18 cellular contexts compared by ENCODE assay signal in the genomic region with DNA sequence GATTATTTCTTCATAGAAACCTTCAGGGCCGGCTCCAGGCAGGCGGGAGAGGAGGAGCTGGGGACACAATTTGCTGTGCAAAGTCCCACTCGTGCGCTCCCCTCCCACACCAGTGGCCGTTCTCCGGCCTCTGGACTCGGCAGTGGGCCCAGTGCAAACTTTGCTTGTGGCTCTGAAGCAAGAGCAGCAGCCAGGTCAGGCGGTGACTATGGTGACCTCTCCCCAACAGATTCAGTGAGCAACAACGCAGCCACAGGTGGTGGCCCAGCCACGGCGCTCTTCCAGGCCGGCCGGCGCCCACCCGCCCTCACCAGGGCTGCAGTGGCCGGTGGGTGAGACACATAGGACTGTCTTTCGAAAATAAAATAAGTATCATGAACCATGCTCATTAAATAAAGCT. TPM values are rescaled to one million over a fixed set of nuclear protein-coding genes. Genes with fewer than 3 reads are reported as not detected.
DNase-seq lines count a peak whose midpoint lies in the region; ATAC-seq and TF ChIP-seq lines count a peak whose summit lies in the region.
"Had no signal": no experiment of that assay in that cellular context is flagged by ENCODE, and none has a peak within 500 bp of the region (broad histone marks: within the 10 kb centered on the region; RNA-seq: fewer than 3 reads in every experiment).

No MANE protein-coding gene starts in this region.

- peak overlapping the region in 3 of 4 donors; percentile 72 to 89 (median 83) for H3K27ac ChIP-seq in body of pancreas
- peak overlapping the region; percentile 74 to 82 for H3K27ac ChIP-seq in right atrium auricular region
- H3K27ac ChIP-seq: coronary artery, ovary had no signal

- no peaks in the 10 kb centered on the region for H3K27me3 ChIP-seq in body of pancreas
- H3K27me3 ChIP-seq in right atrium auricular region = no peaks in the 10 kb centered on the region
- no peaks in the 10 kb centered on the region for H3K27me3 ChIP-seq in MG63
- H3K27me3 ChIP-seq: ovary had no signal

- BruUV-seq in Calu3 (replicated peaks; lab: Mats Ljungman, UMichigan) = no TSS peak

- H3K4me1 ChIP-seq in body of pancreas (peaks cover 95% of the 10 kb centered on the region), right atrium auricular region (peaks cover 0 to 81% of the 10 kb centered on the region in 2 donors)

- TF ChIP-seq CTCF in Calu3 (IDR thresholded peaks at IDR 0.05; ENCODE audit: unreplicated experiment) = no peak
- TF ChIP-seq CTCF in body of pancreas (IDR thresholded peaks at IDR 0.05) = no peak
- no peak for TF ChIP-seq CTCF in right atrium auricular region (IDR thresholded peaks at IDR 0.05)

- H3K36me3 ChIP-seq in body of pancreas (replicated peaks in 1 of 2; ENCODE audit: insufficient read depth in 1 of 2, low read depth in 2 of 2) (no peaks in the 10 kb centered on the region), right atrium auricular region (peaks cover 36% of the 10 kb centered on the region), MG63 (peaks cover 45% of the 10 kb centered on the region)
- H3K36me3 ChIP-seq: ovary had no signal

- intact Hi-C loops in Calu3 (cut with micrococcal nuclease; ENCODE audit: unreplicated experiment) (no loop called here), body of pancreas (cut with DNase I) (no loop called here), posterior vena cava (cut with DNase I) (no loop called here)

- CTCF ChIA-PET in Calu3 (lab: Charles Lee) = no interaction called here

- DNase-seq in Calu3 (no peak), body of pancreas (peak; percentile 54 to 73 (median 66)), right atrium auricular region (ENCODE audit: low spot score) (no peak), posterior vena cava (ENCODE audit: low spot score) (peak; percentile 49), SK-N-DZ (ENCODE audit: low spot score) (no peak), NAMALWA (ENCODE audit: low spot score) (no peak), MG63 (no peak)
- DNase-seq in activated effector memory CD4-positive, alpha-beta T cell treated with Interleukin-2 at 50 U/mL for 16 hours = no peak
- DNase-seq: activated B cell treated with CpG ODN at 0.5 μM for 24 hours; H9; immature natural killer cell; MM.1S; NCI-H1930; stimulated activated CD4-positive, alpha-beta T cell treated with anti-CD3 and anti-CD28 coated beads, Interleukin-12 subunit alpha, Interleukin-12 subunit beta, amount 100 ng/mL, for 4 hours had no signal

- H3K9me3 Mint-ChIP-seq in Calu3 (ENCODE audit: low read depth, unreplicated experiment) = no peaks in the 10 kb centered on the region
- H3K9me3 Mint-ChIP-seq: activated B cell treated with CpG ODN at 0.5 μM for 24 hours; H9; immature natural killer cell; mesothelial cell of epicardium; stimulated activated naive CD8-positive, alpha-beta T cell treated with anti-CD3 and anti-CD28 coated beads, Interleukin-15, Interleukin-2, amounts not matched to agents 100 ng/mL and 50 ng/mL, for 24 hours had no signal

- TF ChIP-seq POLR2A in body of pancreas (IDR thresholded peaks at IDR 0.05) = no peak

- no peaks in the 10 kb centered on the region for H3K9me3 ChIP-seq in body of pancreas
- no peaks in the 10 kb centered on the region for H3K9me3 ChIP-seq in right atrium auricular region
- H3K9me3 ChIP-seq in MG63 = no peaks in the 10 kb centered on the region
- H3K9me3 ChIP-seq: ovary had no signal

- peaks cover 98% of the 10 kb centered on the region for H3K36me3 Mint-ChIP-seq in Calu3 (ENCODE audit: insufficient read depth, unreplicated experiment)

- H3K4me3 ChIP-seq in body of pancreas (no peak overlapping the region), right atrium auricular region (no peak overlapping the region), MG63 (no peak overlapping the region)
- H3K4me3 ChIP-seq: coronary artery, ovary had no signal

- peak overlapping the region; percentile 33 for H3K4me3 Mint-ChIP-seq in Calu3 (ENCODE audit: low read depth, unreplicated experiment)
- H3K4me3 Mint-ChIP-seq: activated B cell treated with CpG ODN at 0.5 μM for 24 hours; immature natural killer cell; mesothelial cell of epicardium; stimulated activated naive CD8-positive, alpha-beta T cell treated with anti-CD3 and anti-CD28 coated beads, Interleukin-15, Interleukin-2, amounts not matched to agents 100 ng/mL and 50 ng/mL, for 24 hours had no signal

- H3K27ac Mint-ChIP-seq in Calu3 (ENCODE audit: unreplicated experiment) = peak overlapping the region; percentile 84
- H3K27ac Mint-ChIP-seq: mesothelial cell of epicardium; stimulated activated naive CD8-positive, alpha-beta T cell treated with anti-CD3 and anti-CD28 coated beads, Interleukin-15, Interleukin-2, amounts not matched to agents 100 ng/mL and 50 ng/mL, for 24 hours had no signal

- no peak for ATAC-seq in body of pancreas

- no peaks in the 10 kb centered on the region for H3K27me3 Mint-ChIP-seq in Calu3 (ENCODE audit: unreplicated experiment)
- H3K27me3 Mint-ChIP-seq: activated B cell treated with CpG ODN at 0.5 μM for 24 hours; stimulated activated naive CD8-positive, alpha-beta T cell treated with anti-CD3 and anti-CD28 coated beads, Interleukin-15, Interleukin-2, amounts not matched to agents 100 ng/mL and 50 ng/mL, for 24 hours had no signal

- peaks cover 15% of the 10 kb centered on the region for H3K4me1 Mint-ChIP-seq in Calu3 (ENCODE audit: low read depth, unreplicated experiment)

- 62 to 80% methylated on average over 10 to 17 of the region's 17 CpGs for WGBS in body of pancreas, 2 donors

RNA-seq across cellular contexts. Expression of a gene that starts 29.5 kb away (rescaled TPM):
- total RNA-seq in Calu3 (2022) (104 and 118 TPM in 2 replicates), body of pancreas (10 to 100 TPM; 18.7 to 46.8 TPM), right atrium auricular region (10 to 100 TPM; 28.5 to 41.1 TPM), posterior vena cava (10 to 100 TPM; 18.3 to 22.3 TPM)
- 19.7 TPM in 2 replicates for polyA plus RNA-seq in SK-N-DZ (2014; cell fraction: cytosol; rRNA removed)
- polyA plus RNA-seq in SK-N-DZ (2014; cell fraction: nucleus; rRNA removed) = 11.5 and 15.3 TPM in 2 replicates
- total RNA-seq in MG63 (2014; rRNA removed; shearing (Covaris generic); ENCODE audit: low replicate concordance) = 15.0 and 21.4 TPM in 2 replicates

RNA-seq across cellular contexts. Expression of a gene that starts 31.1 kb away (rescaled TPM):
- total RNA-seq in Calu3 (2022) (234 and 246 TPM in 2 replicates), body of pancreas (100 to 1,000 TPM; 111 to 183 TPM), right atrium auricular region (10 to 100 TPM; 32.4 to 43.8 TPM), posterior vena cava (10 to 100 TPM; 12.8 to 19.3 TPM)
- polyA plus RNA-seq in SK-N-DZ (2014; cell fraction: cytosol; rRNA removed) = 22.9 and 33.4 TPM in 2 replicates
- polyA plus RNA-seq in SK-N-DZ (2014; cell fraction: nucleus; rRNA removed) = 158 and 178 TPM in 2 replicates
- total RNA-seq in MG63 (2014; rRNA removed; shearing (Covaris generic); ENCODE audit: low replicate concordance) = 6.4 and 14.8 TPM in 2 replicates

Comparison
In these comparisons a context has a peak if more than half of its experiments do, and no peak if none do; other contexts are left out.
1. DNase-seq: peak in body of pancreas (4 of 4) and posterior vena cava (single experiment); none in Calu3 (single experiment), right atrium auricular region (single experiment), SK-N-DZ (single experiment), activated effector memory CD4-positive, alpha-beta T cell treated with Interleukin-2 at 50 U/mL for 16 hours (single experiment), NAMALWA (single experiment) and MG63 (single experiment).